Comparison of ENCODE assay signal across 15 cellular contexts in the genomic region with DNA sequence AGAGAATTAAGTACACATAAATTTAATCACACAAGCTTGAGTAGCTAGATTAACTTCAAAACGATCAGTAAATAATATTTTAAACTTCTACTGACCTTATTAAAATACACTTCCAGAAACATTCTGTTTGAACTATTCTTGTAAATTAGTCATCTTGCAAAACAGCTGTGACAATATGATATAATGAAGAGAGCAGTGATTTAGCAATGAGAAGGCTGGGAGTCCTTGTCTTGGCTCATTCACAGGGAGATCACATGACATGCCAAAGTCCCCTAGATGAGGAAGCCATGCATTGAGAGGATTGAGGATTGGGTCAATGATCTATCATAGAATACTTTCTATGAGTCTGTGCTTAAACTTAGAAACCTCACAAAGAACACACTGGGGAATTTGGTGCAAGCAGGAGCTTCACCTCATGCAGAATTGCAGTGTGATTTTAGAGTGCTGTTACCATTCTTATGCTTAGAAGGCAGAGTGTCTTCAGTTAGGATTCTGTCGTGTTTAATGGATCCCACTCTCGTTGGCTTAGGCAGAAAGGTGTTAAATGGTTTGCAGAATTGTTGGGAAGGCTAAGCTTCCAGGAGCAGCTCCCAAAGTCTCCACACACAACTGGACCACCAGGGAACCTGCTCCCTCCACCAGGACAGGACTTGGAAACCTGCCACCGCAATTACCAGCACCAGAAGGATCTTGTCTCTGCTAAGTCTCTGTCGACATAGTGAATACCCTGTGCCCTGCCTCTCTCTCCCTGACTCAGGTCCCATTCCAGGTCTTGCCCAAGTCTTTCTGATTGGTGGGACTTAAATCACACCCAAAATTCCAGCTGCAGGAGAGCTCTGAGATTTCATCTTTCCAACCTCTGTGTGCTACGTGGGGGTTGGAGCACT.
DNase-seq lines count a peak whose midpoint lies in the region; ATAC-seq, FAIRE-seq and TF ChIP-seq lines count a peak whose summit lies in the region.
"Had no signal": no experiment of that assay in that cellular context is flagged by ENCODE, and none has a peak within 500 bp of the region (broad histone marks: within the 10 kb centered on the region; RNA-seq: fewer than 3 reads in every experiment).

No MANE protein-coding gene starts in this region.

- H3K4me1 ChIP-seq in A549: peaks cover 7% of the 10 kb centered on the region; the same call in 1 of the 3 replicates
- peaks cover 17% of the 10 kb centered on the region for H3K4me1 ChIP-seq in SJCRH30
- H3K4me1 ChIP-seq: tibial artery had no signal

- H3K4me3 ChIP-seq in A549 (no peak overlapping the region), SJCRH30 (no peak overlapping the region), fibroblast of the aortic adventitia (ENCODE audit: low read depth, low read length) (no peak overlapping the region)
- H3K4me3 ChIP-seq: tibial artery had no signal

- H3K36me3 ChIP-seq in SJCRH30: no peaks in the 10 kb centered on the region
- H3K36me3 ChIP-seq: tibial artery had no signal

- H3K36me3 Mint-ChIP-seq in neural crest cell (ENCODE audit: low read depth): peaks cover 25% of the 10 kb centered on the region
- no peaks in the 10 kb centered on the region for H3K36me3 Mint-ChIP-seq in activated CD4-positive, alpha-beta memory T cell treated with anti-CD3 and anti-CD28 coated beads for 36 hours
- H3K36me3 Mint-ChIP-seq: activated naive CD8-positive, alpha-beta T cell treated with anti-CD3 and anti-CD28 coated beads, Interleukin-2, amount 10 ng/mL, durations not matched to agents 7 days and 5 days had no signal

- POLR2A ChIA-PET in A549 (lab: Yijun Ruan, JAX): no interaction called here
- POLR2A ChIA-PET in activated CD4-positive, alpha-beta memory T cell treated with anti-CD3 and anti-CD28 coated beads for 36 hours (lab: Charles Lee): no interaction called here

- WGBS in A549 (ENCODE audit: missing lambda C conversion rate): 18% methylated on average over 6 of the region's 6 CpGs

- no peak for TF ChIP-seq CTCF in A549 (IDR thresholded peaks at IDR 0.05)
- TF ChIP-seq CTCF in fibroblast of the aortic adventitia (IDR thresholded peaks at IDR 0.05; ENCODE audit: insufficient read depth, low read length): no peak
- TF ChIP-seq CTCF in neural crest cell (conservative IDR thresholded peaks at IDR 0.05): no peak

- no peak for TF ChIP-seq RAD21 in A549 (conservative IDR thresholded peaks at IDR 0.05 in 1 of 2, IDR thresholded peaks at IDR 0.05 in 1 of 2)

- no peaks in the 10 kb centered on the region for H3K27me3 Mint-ChIP-seq in neural crest cell (ENCODE audit: low read depth)
- peaks cover 13% of the 10 kb centered on the region for H3K27me3 Mint-ChIP-seq in activated CD4-positive, alpha-beta memory T cell treated with anti-CD3 and anti-CD28 coated beads for 36 hours

- TF ChIP-seq POLR2A in A549 (IDR thresholded peaks at IDR 0.05; ENCODE audit: low read length): no peak

- DNase-seq in A549 (ENCODE audit: low read depth in 1 of 2, low spot score in 1 of 2) (no peak), SJCRH30 (peak; percentile 52 to 80), fibroblast of the aortic adventitia (ENCODE audit: low read depth) (peak; percentile 55), neural crest cell (ENCODE audit: low read depth, low spot score) (no peak), LoVo (ENCODE audit: low spot score) (no peak)
- DNase-seq in activated CD4-positive, alpha-beta memory T cell treated with anti-CD3 and anti-CD28 coated beads for 36 hours: no peak
- DNase-seq: activated CD4-positive, alpha-beta T cell treated with anti-CD3 and anti-CD28 coated beads for 36 hours; activated naive CD8-positive, alpha-beta T cell treated with anti-CD3 and anti-CD28 coated beads, Interleukin-2, amount 10 ng/mL, durations not matched to agents 7 days and 5 days; naive B cell; NCI-H1417; stimulated activated CD4-positive, alpha-beta T cell treated with anti-CD3 and anti-CD28 coated beads, Interleukin-4, amount 100 ng/mL, for 1 hour had no signal

- FAIRE-seq in A549 (lab: Jason Lieb, UNC): no peak
- FAIRE-seq: frontal cortex had no signal

- peaks cover 14% of the 10 kb centered on the region for H3K27me3 ChIP-seq in SJCRH30
- H3K27me3 ChIP-seq: tibial artery had no signal

- intact Hi-C loops in activated CD4-positive, alpha-beta memory T cell treated with anti-CD3 and anti-CD28 coated beads for 36 hours (cut with micrococcal nuclease): no loop called here

- H3K27ac Mint-ChIP-seq in neural crest cell (ENCODE audit: unreplicated experiment): peak overlapping the region; percentile 24
- no peak overlapping the region for H3K27ac Mint-ChIP-seq in activated CD4-positive, alpha-beta memory T cell treated with anti-CD3 and anti-CD28 coated beads for 36 hours
- H3K27ac Mint-ChIP-seq: activated CD4-positive, alpha-beta T cell treated with anti-CD3 and anti-CD28 coated beads for 36 hours; activated naive CD8-positive, alpha-beta T cell treated with anti-CD3 and anti-CD28 coated beads, Interleukin-2, amount 10 ng/mL, durations not matched to agents 7 days and 5 days; naive B cell had no signal

- peaks cover 9% of the 10 kb centered on the region for H3K4me1 Mint-ChIP-seq in neural crest cell
- H3K4me1 Mint-ChIP-seq in activated CD4-positive, alpha-beta memory T cell treated with anti-CD3 and anti-CD28 coated beads for 36 hours (ENCODE audit: low read depth): no peaks in the 10 kb centered on the region
- H3K4me1 Mint-ChIP-seq: activated CD4-positive, alpha-beta T cell treated with anti-CD3 and anti-CD28 coated beads for 36 hours; activated naive CD8-positive, alpha-beta T cell treated with anti-CD3 and anti-CD28 coated beads, Interleukin-2, amount 10 ng/mL, durations not matched to agents 7 days and 5 days; naive B cell had no signal

- ATAC-seq in A549 (no peak), GM21737 (IDR thresholded peaks at IDR 0.05; ENCODE audit: unreplicated experiment) (no peak), GM18907 (IDR thresholded peaks at IDR 0.05; ENCODE audit: unreplicated experiment) (no peak)
- ATAC-seq: activated CD4-positive, alpha-beta T cell treated with anti-CD3 and anti-CD28 coated beads for 36 hours had no signal

- CTCF ChIA-PET in A549 (lab: Yijun Ruan, JAX): interaction anchor here (0.8 to 2.2 kb wide), 7 partner anchors 12 to 963 kb away, joined by 3 to 11 read pairs (median 4); no protein-coding TSS in a partner anchor
- CTCF ChIA-PET in activated CD4-positive, alpha-beta memory T cell treated with anti-CD3 and anti-CD28 coated beads for 36 hours (lab: Charles Lee): interaction anchor here (0.9 to 1.0 kb wide), 2 partner anchors 12 to 38 kb away, joined by 3 to 4 read pairs; no protein-coding TSS in a partner anchor

- H3K4me3 Mint-ChIP-seq in neural crest cell: no peak overlapping the region
- H3K4me3 Mint-ChIP-seq in activated CD4-positive, alpha-beta memory T cell treated with anti-CD3 and anti-CD28 coated beads for 36 hours: no peak overlapping the region
- H3K4me3 Mint-ChIP-seq: activated CD4-positive, alpha-beta T cell treated with anti-CD3 and anti-CD28 coated beads for 36 hours; activated naive CD8-positive, alpha-beta T cell treated with anti-CD3 and anti-CD28 coated beads, Interleukin-2, amount 10 ng/mL, durations not matched to agents 7 days and 5 days; naive B cell had no signal

- no peaks in the 10 kb centered on the region for H3K9me3 ChIP-seq in A549
- 0 out of 2 replicates have a peak, but pooled peaks cover 3% of the 10 kb centered on the region for H3K9me3 ChIP-seq in SJCRH30 (replicated peaks)
- H3K9me3 ChIP-seq: tibial artery had no signal

- no peak for TF ChIP-seq EP300 in A549 (IDR thresholded peaks at IDR 0.05)

- H3K27ac ChIP-seq in A549 (no peak overlapping the region), SJCRH30 (peak overlapping the region; percentile 2; the same call in 1 of the 2 replicates)
- H3K27ac ChIP-seq: tibial artery had no signal

- peak overlapping the region; percentile 11; the same call in 1 of the 3 replicates for H3K4me2 ChIP-seq in A549

- H3K9me3 Mint-ChIP-seq in neural crest cell: no peaks in the 10 kb centered on the region
- no peaks in the 10 kb centered on the region for H3K9me3 Mint-ChIP-seq in activated CD4-positive, alpha-beta memory T cell treated with anti-CD3 and anti-CD28 coated beads for 36 hours
- H3K9me3 Mint-ChIP-seq: activated naive CD8-positive, alpha-beta T cell treated with anti-CD3 and anti-CD28 coated beads, Interleukin-2, amount 10 ng/mL, durations not matched to agents 7 days and 5 days; naive B cell had no signal

TF ChIP-seq in A549, 52 proteins besides CTCF, POLR2A, EP300 and RAD21 (continues in another document):
- no peak for TF ChIP-seq NPAS2 (CRISPR knock-in tag; IDR thresholded peaks at IDR 0.05; ENCODE audit: borderline replicate concordance)
- no peak for TF ChIP-seq GATA3 (IDR thresholded peaks at IDR 0.05; ENCODE audit: borderline replicate concordance)
- no peak for TF ChIP-seq PHF8 (IDR thresholded peaks at IDR 0.05; ENCODE audit: borderline replicate concordance, low read depth)
- TF ChIP-seq EHMT2 (IDR thresholded peaks at IDR 0.05; ENCODE audit: low read depth): no peak
- no peak for TF ChIP-seq MAZ (IDR thresholded peaks at IDR 0.05; ENCODE audit: borderline replicate concordance, low read depth, low read length)
- no peak for TF ChIP-seq MAX (IDR thresholded peaks at IDR 0.05)
- TF ChIP-seq HMGXB4 (CRISPR knock-in tag; IDR thresholded peaks at IDR 0.05; ENCODE audit: borderline replicate concordance): no peak
- TF ChIP-seq SREBF2 (IDR thresholded peaks at IDR 0.05): no peak
- no peak for TF ChIP-seq CHD4 (IDR thresholded peaks at IDR 0.05; ENCODE audit: borderline replicate concordance)

Comparison
In these comparisons a context has a peak if more than half of its experiments do, and no peak if none do; other contexts are left out.
1. DNase-seq: peak in SJCRH30 (2 of 2) and fibroblast of the aortic adventitia (single experiment); none in A549 (0 of 2), neural crest cell (single experiment), activated CD4-positive, alpha-beta memory T cell treated with anti-CD3 and anti-CD28 coated beads for 36 hours (single experiment) and LoVo (single experiment).